Comparison of ENCODE assay signal across 13 cellular contexts in genomic region chr17:78538033-78538776, GRCh38. TPM values are rescaled to one million over a fixed set of nuclear protein-coding genes. Genes with fewer than 3 reads are reported as not detected.
DNase-seq lines count a peak whose midpoint lies in the region; ATAC-seq, FAIRE-seq and TF ChIP-seq lines count a peak whose summit lies in the region.
"Had no signal": no experiment of that assay in that cellular context is flagged by ENCODE, and none has a peak within 500 bp of the region (broad histone marks: within the 10 kb centered on the region; RNA-seq: fewer than 3 reads in every experiment).

No MANE protein-coding gene starts in this region.

- no peak for TF ChIP-seq POLR2A in H54 (IDR thresholded peaks at IDR 0.05; ENCODE audit: low read depth, low read length)

- no peak overlapping the region for H3K4me3 Mint-ChIP-seq in activated CD4-positive, alpha-beta memory T cell treated with anti-CD3 and anti-CD28 coated beads for 36 hours
- H3K4me3 Mint-ChIP-seq in T-cell = no peak overlapping the region

- H3K27ac Mint-ChIP-seq in activated naive CD4-positive, alpha-beta T cell treated with anti-CD3 and anti-CD28 coated beads, Interleukin-2, amount 50 U/mL, for 72 hours = peak overlapping the region; percentile 44 to 60
- no peak overlapping the region for H3K27ac Mint-ChIP-seq in activated CD4-positive, alpha-beta memory T cell treated with anti-CD3 and anti-CD28 coated beads for 36 hours
- H3K27ac Mint-ChIP-seq in T-cell = no peak overlapping the region

- H3K9me3 Mint-ChIP-seq in activated naive CD4-positive, alpha-beta T cell treated with anti-CD3 and anti-CD28 coated beads, Interleukin-2, amount 50 U/mL, for 72 hours = no peaks in the 10 kb centered on the region
- no peaks in the 10 kb centered on the region for H3K9me3 Mint-ChIP-seq in activated CD4-positive, alpha-beta memory T cell treated with anti-CD3 and anti-CD28 coated beads for 36 hours
- no peaks in the 10 kb centered on the region for H3K9me3 Mint-ChIP-seq in T-cell

- H3K27me3 Mint-ChIP-seq in activated CD4-positive, alpha-beta memory T cell treated with anti-CD3 and anti-CD28 coated beads for 36 hours = no peaks in the 10 kb centered on the region
- H3K27me3 Mint-ChIP-seq in T-cell = no peaks in the 10 kb centered on the region

- no peak overlapping the region for H3K4me3 ChIP-seq in aorta (ENCODE audit: low read length in 2 of 2)
- H3K4me3 ChIP-seq: hepatocyte had no signal

- no peak overlapping the region for H3K27ac ChIP-seq in aorta (ENCODE audit: low read depth in 1 of 2, low read length in 2 of 2)
- H3K27ac ChIP-seq: hepatocyte had no signal

- POLR2A ChIA-PET in activated CD4-positive, alpha-beta memory T cell treated with anti-CD3 and anti-CD28 coated beads for 36 hours (lab: Charles Lee) = no interaction called here
- POLR2A ChIA-PET in T-cell (lab: Charles Lee) = no interaction called here

- intact Hi-C loops in activated CD4-positive, alpha-beta memory T cell treated with anti-CD3 and anti-CD28 coated beads for 36 hours (cut with micrococcal nuclease) = no loop called here
- intact Hi-C loops in aorta (cut with DNase I) = no loop called here

- no peaks in the 10 kb centered on the region for H3K36me3 Mint-ChIP-seq in activated naive CD4-positive, alpha-beta T cell treated with anti-CD3 and anti-CD28 coated beads, Interleukin-2, amount 50 U/mL, for 72 hours
- no peaks in the 10 kb centered on the region for H3K36me3 Mint-ChIP-seq in activated CD4-positive, alpha-beta memory T cell treated with anti-CD3 and anti-CD28 coated beads for 36 hours
- H3K36me3 Mint-ChIP-seq in T-cell = no peaks in the 10 kb centered on the region

- peak; percentile 87 for ATAC-seq in activated naive CD4-positive, alpha-beta T cell treated with anti-CD3 and anti-CD28 coated beads, Interleukin-2, amount 50 U/mL, for 72 hours
- ATAC-seq in aorta (ENCODE audit: low FRiP score) = no peak
- ATAC-seq in T-cell (replicated peaks in 1 of 4) = no peak
- no peak for ATAC-seq in HG03175 (IDR thresholded peaks at IDR 0.05; ENCODE audit: unreplicated experiment)

- CTCF ChIA-PET in activated CD4-positive, alpha-beta memory T cell treated with anti-CD3 and anti-CD28 coated beads for 36 hours (lab: Charles Lee) = interaction anchor here (1.3 kb wide), 1 partner anchor 92 kb away, joined by 3 read pairs; no protein-coding TSS in a partner anchor
- CTCF ChIA-PET in T-cell (lab: Charles Lee) = no interaction called here

- no peak for DNase-seq in activated naive CD4-positive, alpha-beta T cell treated with anti-CD3 and anti-CD28 coated beads, Interleukin-2, amount 50 U/mL, for 72 hours (ENCODE audit: low spot score in 2 of 2)
- no peak for DNase-seq in activated naive CD4-positive, alpha-beta T cell treated with Interleukin-2 at 50 U/mL for 16 hours
- DNase-seq in activated CD4-positive, alpha-beta memory T cell treated with anti-CD3 and anti-CD28 coated beads for 36 hours = peak; percentile 60
- DNase-seq in iPS-NIHi11 (ENCODE audit: low spot score) = peak; percentile 46
- peak; percentile 7 to 35 for DNase-seq in aorta
- no peak for DNase-seq in T-cell
- DNase-seq in H54 (ENCODE audit: insufficient read length, low spot score) = no peak
- DNase-seq: NCI-H2171 had no signal

- no peaks in the 10 kb centered on the region for H3K9me3 ChIP-seq in aorta (ENCODE audit: control insufficient read depth, low read length)

- H3K27me3 ChIP-seq in aorta (ENCODE audit: control insufficient read depth in 1 of 2, insufficient read depth in 2 of 2, low read length in 1 of 2) = no peaks in the 10 kb centered on the region
- H3K27me3 ChIP-seq: hepatocyte had no signal

- H3K4me1 ChIP-seq in aorta (ENCODE audit: control insufficient read depth in 1 of 2, insufficient read depth in 2 of 2, low read length in 2 of 2) = no peaks in the 10 kb centered on the region

- peaks cover 31% of the 10 kb centered on the region for H3K4me1 Mint-ChIP-seq in activated CD4-positive, alpha-beta memory T cell treated with anti-CD3 and anti-CD28 coated beads for 36 hours (ENCODE audit: low read depth)
- H3K4me1 Mint-ChIP-seq in T-cell = peaks cover 24 to 40% (median 26%) of the 10 kb centered on the region in 3 donors

- H3K36me3 ChIP-seq in aorta (ENCODE audit: control insufficient read depth in 1 of 2, insufficient read depth in 2 of 2, low read length in 1 of 2) = no peaks in the 10 kb centered on the region

- 88 to 89% methylated on average over 10 of the region's 10 CpGs for WGBS in aorta, 2 donors

- no peak for FAIRE-seq in H54 (lab: Jason Lieb, UNC)
- FAIRE-seq: endometrium had no signal

RNA-seq across cellular contexts. Expression of gene DNAH17, which starts 39.0 kb away (rescaled TPM):
- total RNA-seq in activated naive CD4-positive, alpha-beta T cell treated with anti-CD3 and anti-CD28 coated beads, Interleukin-2, amount 50 U/mL, for 72 hours = 1 to 10 TPM in 1 of 2 donors, under 1 TPM in 1; 0.58 to 1.4 TPM
- total RNA-seq in activated CD4-positive, alpha-beta memory T cell treated with anti-CD3 and anti-CD28 coated beads for 36 hours = under 1 TPM; 0.21 to 0.29 TPM
- total RNA-seq in aorta = under 1 TPM; 0.21 to 0.45 TPM
- not detected for polyA plus RNA-seq in aorta
- total RNA-seq in T-cell = 1 to 10 TPM in 3 of 5 donors, under 1 TPM in 2; 0.33 to 1.2 (median 1.1) TPM
- total RNA-seq: G401 had no signal
- polyA plus RNA-seq: BJ had no signal

Comparison
In these comparisons a context has a peak if more than half of its experiments do, and no peak if none do; other contexts are left out.
1. ATAC-seq: peak in activated naive CD4-positive, alpha-beta T cell treated with anti-CD3 and anti-CD28 coated beads, Interleukin-2, amount 50 U/mL, for 72 hours (2 of 2); none in aorta (single experiment), T-cell (0 of 4) and HG03175 (single experiment).
2. DNase-seq: peak in activated CD4-positive, alpha-beta memory T cell treated with anti-CD3 and anti-CD28 coated beads for 36 hours (single experiment), iPS-NIHi11 (single experiment) and aorta (2 of 2); none in activated naive CD4-positive, alpha-beta T cell treated with anti-CD3 and anti-CD28 coated beads, Interleukin-2, amount 50 U/mL, for 72 hours (0 of 2), activated naive CD4-positive, alpha-beta T cell treated with Interleukin-2 at 50 U/mL for 16 hours (single experiment), T-cell (0 of 34) and H54 (single experiment).
3. H3K27ac Mint-ChIP-seq: peak in activated naive CD4-positive, alpha-beta T cell treated with anti-CD3 and anti-CD28 coated beads, Interleukin-2, amount 50 U/mL, for 72 hours (2 of 2); none in activated CD4-positive, alpha-beta memory T cell treated with anti-CD3 and anti-CD28 coated beads for 36 hours (single experiment) and T-cell (0 of 2).